Comparison of ENCODE assay signal across 18 cellular contexts in the genomic region with DNA sequence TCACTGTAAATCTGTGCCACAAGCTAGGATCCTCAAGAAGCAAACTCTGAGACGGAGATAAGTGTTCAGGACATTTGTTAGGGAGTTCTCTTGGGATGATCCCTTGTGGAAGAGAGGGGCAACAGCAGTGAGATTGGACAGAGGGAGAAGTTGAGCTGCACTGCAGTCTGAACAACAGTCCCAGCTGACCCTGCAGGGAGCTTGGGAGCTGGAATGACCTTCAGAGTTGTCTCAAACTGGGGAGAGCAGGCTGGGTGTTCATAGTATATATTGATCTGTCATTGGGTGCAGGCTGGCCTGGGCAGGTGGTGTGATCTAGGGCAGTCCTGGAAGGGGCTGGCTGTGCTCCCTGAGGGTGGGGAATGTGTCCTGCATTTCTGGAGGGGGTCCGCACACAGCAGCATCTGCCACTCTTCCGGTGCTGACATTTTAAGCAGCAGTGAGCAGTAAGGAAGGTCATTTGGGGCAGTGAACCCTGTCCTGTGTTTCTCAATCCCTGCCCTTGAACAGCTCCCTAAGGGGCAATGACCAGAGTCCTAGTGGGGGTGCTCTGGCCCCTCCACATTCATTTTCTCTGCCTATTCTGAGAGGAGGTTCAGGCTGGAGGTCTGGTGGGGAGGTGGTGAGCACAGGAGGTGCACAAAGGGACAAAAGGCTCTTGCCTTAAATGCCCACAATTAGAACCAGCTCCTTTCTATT.
"Had no signal": no experiment of that assay in that cellular context is flagged by ENCODE, and none has a peak within 500 bp of the region (broad histone marks: within the 10 kb centered on the region; RNA-seq: fewer than 3 reads in every experiment).

No MANE protein-coding gene starts in this region.

- DNase-seq: activated B cell treated with CpG ODN at 0.5 μM for 24 hours; activated CD4-positive, alpha-beta memory T cell treated with anti-CD3 and anti-CD28 coated beads, Interleukin-2, amount 10 ng/mL, durations not matched to agents 7 days and 5 days; activated CD4-positive, alpha-beta T cell treated with anti-CD3 and anti-CD28 coated beads for 48 hours; activated CD8-positive, alpha-beta memory T cell treated with anti-CD3 and anti-CD28 coated beads, Interleukin-2, amount 10 ng/mL, durations not matched to agents 7 days and 5 days; foreskin melanocyte; head of caudate nucleus; kidney glomerular epithelial cell; left ventricle myocardium inferior; naive thymus-derived CD4-positive, alpha-beta T cell; stimulated activated CD8-positive, alpha-beta memory T cell treated with anti-CD3 and anti-CD28 coated beads, Interleukin-4, amount 100 ng/mL, for 48 hours; stimulated activated naive CD4-positive, alpha-beta T cell treated with Interleukin-2 at 50 U/mL for 16 hours; thyroid gland; uterus had no signal

- H3K4me3 Mint-ChIP-seq: activated B cell treated with CpG ODN at 0.5 μM for 24 hours; activated CD4-positive, alpha-beta memory T cell treated with anti-CD3 and anti-CD28 coated beads, Interleukin-2, amount 10 ng/mL, durations not matched to agents 7 days and 5 days; activated CD8-positive, alpha-beta memory T cell treated with anti-CD3 and anti-CD28 coated beads, Interleukin-2, amount 10 ng/mL, durations not matched to agents 7 days and 5 days; activated naive CD8-positive, alpha-beta T cell; naive thymus-derived CD4-positive, alpha-beta T cell had no signal

- H3K79me2 ChIP-seq: parathyroid adenoma had no signal

- H3K9ac ChIP-seq: parathyroid adenoma had no signal

- H3K27ac ChIP-seq: cardiac muscle cell, epithelial cell of prostate, left ventricle myocardium inferior, neutrophil, parathyroid adenoma, thyroid gland, uterus had no signal

- H3K27me3 ChIP-seq: cardiac muscle cell, thyroid gland, uterus had no signal

- H3K36me3 Mint-ChIP-seq: activated CD8-positive, alpha-beta memory T cell treated with anti-CD3 and anti-CD28 coated beads, Interleukin-2, amount 10 ng/mL, durations not matched to agents 7 days and 5 days; activated naive CD8-positive, alpha-beta T cell; naive thymus-derived CD4-positive, alpha-beta T cell had no signal

- H3K27ac Mint-ChIP-seq: activated B cell treated with CpG ODN at 0.5 μM for 24 hours; activated CD4-positive, alpha-beta memory T cell treated with anti-CD3 and anti-CD28 coated beads, Interleukin-2, amount 10 ng/mL, durations not matched to agents 7 days and 5 days; activated CD8-positive, alpha-beta memory T cell treated with anti-CD3 and anti-CD28 coated beads, Interleukin-2, amount 10 ng/mL, durations not matched to agents 7 days and 5 days; activated naive CD8-positive, alpha-beta T cell had no signal

- H3K27me3 Mint-ChIP-seq: activated naive CD8-positive, alpha-beta T cell had no signal

- H3K4me1 ChIP-seq: left ventricle myocardium inferior, parathyroid adenoma, thyroid gland, uterus had no signal

- H3K4me1 Mint-ChIP-seq: activated B cell treated with CpG ODN at 0.5 μM for 24 hours; activated CD8-positive, alpha-beta memory T cell treated with anti-CD3 and anti-CD28 coated beads, Interleukin-2, amount 10 ng/mL, durations not matched to agents 7 days and 5 days; naive thymus-derived CD4-positive, alpha-beta T cell had no signal

- H2AFZ ChIP-seq: parathyroid adenoma had no signal

- H3K9me3 Mint-ChIP-seq: activated B cell treated with CpG ODN at 0.5 μM for 24 hours; activated CD4-positive, alpha-beta memory T cell treated with anti-CD3 and anti-CD28 coated beads, Interleukin-2, amount 10 ng/mL, durations not matched to agents 7 days and 5 days; naive thymus-derived CD4-positive, alpha-beta T cell had no signal

- ATAC-seq: activated CD8-positive, alpha-beta memory T cell treated with anti-CD3 and anti-CD28 coated beads, Interleukin-2, amount 10 ng/mL, durations not matched to agents 7 days and 5 days; naive thymus-derived CD4-positive, alpha-beta T cell had no signal

- H3K9me3 ChIP-seq: left ventricle myocardium inferior, neutrophil, thyroid gland, uterus had no signal

- H3K36me3 ChIP-seq: cardiac muscle cell, left ventricle myocardium inferior, neutrophil, thyroid gland, uterus had no signal

- H3K4me3 ChIP-seq: cardiac muscle cell, left ventricle myocardium inferior, thyroid gland, uterus had no signal
